ENCODE assay signal across 17 cellular contexts in genomic region chr7:135152447-135152846, GRCh38. TPM values are rescaled to one million over a fixed set of nuclear protein-coding genes. Genes with fewer than 3 reads are reported as not detected.
"Had no signal": no experiment of that assay in that cellular context is flagged by ENCODE, and none has a peak within 500 bp of the region (broad histone marks: within the 10 kb centered on the region; RNA-seq: fewer than 3 reads in every experiment).

No MANE protein-coding gene starts in this region.

- H3K27ac ChIP-seq: cardiac muscle cell, hepatocyte, VCaP had no signal

- H3K4me3 Mint-ChIP-seq: activated CD4-positive, alpha-beta memory T cell treated with anti-CD3 and anti-CD28 coated beads, Interleukin-2, amount 10 ng/mL, durations not matched to agents 7 days and 5 days; activated CD4-positive, alpha-beta T cell treated with anti-CD3 and anti-CD28 coated beads for 36 hours; activated naive CD8-positive, alpha-beta T cell treated with anti-CD3 and anti-CD28 coated beads, Interleukin-2, amount 50 U/mL, for 24 hours; activated T-helper 1 cell treated with anti-CD3 and anti-CD28 coated beads, Interleukin-12 subunit alpha, Interleukin-12 subunit beta, Interleukin-2, Interleukin-4 antibody, amounts not matched to agents 30 ng/mL and 10 ng/mL and 1 ng/mL, durations not matched to agents 14 hours and 24 hours and 36 hours; natural killer cell treated with Interleukin-12 subunit alpha and Interleukin-12 subunit beta and Interleukin-15 and Interleukin-18, amount 100 ng/mL, for 72 hours had no signal

- H2AFZ ChIP-seq: hepatocyte had no signal

- H3K36me3 ChIP-seq: cardiac muscle cell had no signal

- H3K4me3 ChIP-seq: cardiac muscle cell, coronary artery, hepatocyte, mucosa of descending colon, tibial nerve had no signal

- H3K27ac Mint-ChIP-seq: activated CD4-positive, alpha-beta memory T cell treated with anti-CD3 and anti-CD28 coated beads, Interleukin-2, amount 10 ng/mL, durations not matched to agents 7 days and 5 days; activated T-helper 1 cell treated with anti-CD3 and anti-CD28 coated beads, Interleukin-12 subunit alpha, Interleukin-12 subunit beta, Interleukin-2, Interleukin-4 antibody, amounts not matched to agents 30 ng/mL and 10 ng/mL and 1 ng/mL, durations not matched to agents 14 hours and 24 hours and 36 hours had no signal

- H3K27me3 Mint-ChIP-seq: activated CD4-positive, alpha-beta memory T cell treated with anti-CD3 and anti-CD28 coated beads, Interleukin-2, amount 10 ng/mL, durations not matched to agents 7 days and 5 days; activated CD4-positive, alpha-beta T cell treated with anti-CD3 and anti-CD28 coated beads for 36 hours; activated naive CD8-positive, alpha-beta T cell treated with anti-CD3 and anti-CD28 coated beads, Interleukin-2, amount 50 U/mL, for 24 hours; natural killer cell treated with Interleukin-12 subunit alpha and Interleukin-12 subunit beta and Interleukin-15 and Interleukin-18, amount 100 ng/mL, for 72 hours; T-cell had no signal

- DNase-seq: activated CD4-positive, alpha-beta memory T cell treated with anti-CD3 and anti-CD28 coated beads, Interleukin-2, amount 10 ng/mL, durations not matched to agents 7 days and 5 days; activated CD4-positive, alpha-beta T cell treated with anti-CD3 and anti-CD28 coated beads for 36 hours; activated naive CD4-positive, alpha-beta T cell treated with Interleukin-2 at 50 U/mL for 16 hours; activated naive CD8-positive, alpha-beta T cell treated with anti-CD3 and anti-CD28 coated beads, Interleukin-2, amount 50 U/mL, for 24 hours; effector CD8-positive, alpha-beta T cell; mucosa of descending colon; stimulated activated CD4-positive, alpha-beta T cell treated with anti-CD3 and anti-CD28 coated beads, Interleukin-4, amount 100 ng/mL, for 4 hours; T-cell; T1000 had no signal

- FAIRE-seq: astrocyte had no signal

- H3K4me2 ChIP-seq: hepatocyte had no signal

- H3K27me3 ChIP-seq: cardiac muscle cell, hepatocyte, tibial nerve had no signal

- ATAC-seq: activated CD4-positive, alpha-beta T cell treated with anti-CD3 and anti-CD28 coated beads for 36 hours; activated naive CD8-positive, alpha-beta T cell treated with anti-CD3 and anti-CD28 coated beads, Interleukin-2, amount 50 U/mL, for 24 hours; mucosa of descending colon; natural killer cell treated with Interleukin-12 subunit alpha and Interleukin-12 subunit beta and Interleukin-15 and Interleukin-18, amount 100 ng/mL, for 72 hours; T-cell had no signal

RNA-seq across cellular contexts. Expression of gene TMEM140, which starts 4.6 kb away (rescaled TPM):
- total RNA-seq: cardiac muscle cell had no signal
